ENCODE assay signal across 1 cellular context in the genomic region with DNA sequence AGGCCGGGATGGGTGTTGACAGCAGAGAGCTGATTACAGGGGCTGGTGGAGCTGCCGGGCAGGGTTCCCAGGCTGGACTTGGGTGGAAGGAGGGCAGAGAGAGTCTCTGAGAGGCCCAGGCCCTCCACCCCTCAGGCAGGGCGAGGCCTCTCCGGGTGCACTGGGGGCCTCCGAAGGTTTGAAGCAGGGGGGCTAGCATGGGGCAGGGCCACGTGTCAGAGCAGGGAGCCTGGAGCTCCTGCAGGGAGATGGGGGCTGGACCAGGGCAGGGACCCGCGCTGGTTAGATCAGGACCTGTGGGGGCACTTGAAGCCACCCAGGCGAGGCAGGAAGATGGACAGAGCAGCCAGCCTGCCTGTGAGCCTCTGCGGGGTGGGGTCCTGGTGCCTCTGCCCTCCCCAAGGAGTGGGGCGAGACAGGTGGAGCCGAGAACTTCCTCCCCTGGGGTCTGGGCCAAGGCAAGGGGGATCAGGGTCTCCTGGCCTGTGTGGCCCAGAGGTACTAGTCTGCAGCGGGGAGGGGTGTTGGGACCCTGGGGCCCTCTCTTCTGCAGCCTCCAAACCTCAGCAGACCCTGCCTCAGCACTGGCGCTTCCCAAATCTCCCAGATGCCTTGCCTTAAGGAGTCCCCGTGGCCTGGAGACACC.
TF ChIP-seq lines count a peak whose summit lies in the region.

No MANE protein-coding gene starts in this region.

TF ChIP-seq in SK-N-SH, 30 proteins besides CTCF, POLR2A, EP300 and RAD21 (continued from another document):
- TF ChIP-seq, protein P1, sequence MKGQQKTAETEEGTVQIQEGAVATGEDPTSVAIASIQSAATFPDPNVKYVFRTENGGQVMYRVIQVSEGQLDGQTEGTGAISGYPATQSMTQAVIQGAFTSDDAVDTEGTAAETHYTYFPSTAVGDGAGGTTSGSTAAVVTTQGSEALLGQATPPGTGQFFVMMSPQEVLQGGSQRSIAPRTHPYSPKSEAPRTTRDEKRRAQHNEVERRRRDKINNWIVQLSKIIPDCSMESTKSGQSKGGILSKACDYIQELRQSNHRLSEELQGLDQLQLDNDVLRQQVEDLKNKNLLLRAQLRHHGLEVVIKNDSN (IDR thresholded peaks at IDR 0.05; ENCODE audit: borderline replicate concordance, low read depth), result no peak
- no peak for TF ChIP-seq FOXM1 (IDR thresholded peaks at IDR 0.05; ENCODE audit: low read depth)
- TF ChIP-seq, protein P2, sequence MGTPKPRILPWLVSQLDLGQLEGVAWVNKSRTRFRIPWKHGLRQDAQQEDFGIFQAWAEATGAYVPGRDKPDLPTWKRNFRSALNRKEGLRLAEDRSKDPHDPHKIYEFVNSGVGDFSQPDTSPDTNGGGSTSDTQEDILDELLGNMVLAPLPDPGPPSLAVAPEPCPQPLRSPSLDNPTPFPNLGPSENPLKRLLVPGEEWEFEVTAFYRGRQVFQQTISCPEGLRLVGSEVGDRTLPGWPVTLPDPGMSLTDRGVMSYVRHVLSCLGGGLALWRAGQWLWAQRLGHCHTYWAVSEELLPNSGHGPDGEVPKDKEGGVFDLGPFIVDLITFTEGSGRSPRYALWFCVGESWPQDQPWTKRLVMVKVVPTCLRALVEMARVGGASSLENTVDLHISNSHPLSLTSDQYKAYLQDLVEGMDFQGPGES (IDR thresholded peaks at IDR 0.05; ENCODE audit: low read depth, low read length), result no peak
- TF ChIP-seq, protein P3, sequence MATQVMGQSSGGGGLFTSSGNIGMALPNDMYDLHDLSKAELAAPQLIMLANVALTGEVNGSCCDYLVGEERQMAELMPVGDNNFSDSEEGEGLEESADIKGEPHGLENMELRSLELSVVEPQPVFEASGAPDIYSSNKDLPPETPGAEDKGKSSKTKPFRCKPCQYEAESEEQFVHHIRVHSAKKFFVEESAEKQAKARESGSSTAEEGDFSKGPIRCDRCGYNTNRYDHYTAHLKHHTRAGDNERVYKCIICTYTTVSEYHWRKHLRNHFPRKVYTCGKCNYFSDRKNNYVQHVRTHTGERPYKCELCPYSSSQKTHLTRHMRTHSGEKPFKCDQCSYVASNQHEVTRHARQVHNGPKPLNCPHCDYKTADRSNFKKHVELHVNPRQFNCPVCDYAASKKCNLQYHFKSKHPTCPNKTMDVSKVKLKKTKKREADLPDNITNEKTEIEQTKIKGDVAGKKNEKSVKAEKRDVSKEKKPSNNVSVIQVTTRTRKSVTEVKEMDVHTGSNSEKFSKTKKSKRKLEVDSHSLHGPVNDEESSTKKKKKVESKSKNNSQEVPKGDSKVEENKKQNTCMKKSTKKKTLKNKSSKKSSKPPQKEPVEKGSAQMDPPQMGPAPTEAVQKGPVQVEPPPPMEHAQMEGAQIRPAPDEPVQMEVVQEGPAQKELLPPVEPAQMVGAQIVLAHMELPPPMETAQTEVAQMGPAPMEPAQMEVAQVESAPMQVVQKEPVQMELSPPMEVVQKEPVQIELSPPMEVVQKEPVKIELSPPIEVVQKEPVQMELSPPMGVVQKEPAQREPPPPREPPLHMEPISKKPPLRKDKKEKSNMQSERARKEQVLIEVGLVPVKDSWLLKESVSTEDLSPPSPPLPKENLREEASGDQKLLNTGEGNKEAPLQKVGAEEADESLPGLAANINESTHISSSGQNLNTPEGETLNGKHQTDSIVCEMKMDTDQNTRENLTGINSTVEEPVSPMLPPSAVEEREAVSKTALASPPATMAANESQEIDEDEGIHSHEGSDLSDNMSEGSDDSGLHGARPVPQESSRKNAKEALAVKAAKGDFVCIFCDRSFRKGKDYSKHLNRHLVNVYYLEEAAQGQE (IDR thresholded peaks at IDR 0.05; ENCODE audit: low read depth, low read length), result no peak
- no peak for TF ChIP-seq MXI1 (IDR thresholded peaks at IDR 0.05; ENCODE audit: low read depth, low read length)
- TF ChIP-seq, protein P4, sequence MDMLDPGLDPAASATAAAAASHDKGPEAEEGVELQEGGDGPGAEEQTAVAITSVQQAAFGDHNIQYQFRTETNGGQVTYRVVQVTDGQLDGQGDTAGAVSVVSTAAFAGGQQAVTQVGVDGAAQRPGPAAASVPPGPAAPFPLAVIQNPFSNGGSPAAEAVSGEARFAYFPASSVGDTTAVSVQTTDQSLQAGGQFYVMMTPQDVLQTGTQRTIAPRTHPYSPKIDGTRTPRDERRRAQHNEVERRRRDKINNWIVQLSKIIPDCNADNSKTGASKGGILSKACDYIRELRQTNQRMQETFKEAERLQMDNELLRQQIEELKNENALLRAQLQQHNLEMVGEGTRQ (IDR thresholded peaks at IDR 0.05; ENCODE audit: borderline replicate concordance, low read depth, low read length), result no peak
- no peak for TF ChIP-seq YY1 (IDR thresholded peaks at IDR 0.05; ENCODE audit: low read depth)
- TF ChIP-seq TCF12 (IDR thresholded peaks at IDR 0.05), result no peak
- TF ChIP-seq FOSL2 (IDR thresholded peaks at IDR 0.05; ENCODE audit: borderline replicate concordance, low read depth), result no peak
- no peak for TF ChIP-seq RFX5 (IDR thresholded peaks at IDR 0.05; ENCODE audit: low read length)
